In the genomic region with DNA sequence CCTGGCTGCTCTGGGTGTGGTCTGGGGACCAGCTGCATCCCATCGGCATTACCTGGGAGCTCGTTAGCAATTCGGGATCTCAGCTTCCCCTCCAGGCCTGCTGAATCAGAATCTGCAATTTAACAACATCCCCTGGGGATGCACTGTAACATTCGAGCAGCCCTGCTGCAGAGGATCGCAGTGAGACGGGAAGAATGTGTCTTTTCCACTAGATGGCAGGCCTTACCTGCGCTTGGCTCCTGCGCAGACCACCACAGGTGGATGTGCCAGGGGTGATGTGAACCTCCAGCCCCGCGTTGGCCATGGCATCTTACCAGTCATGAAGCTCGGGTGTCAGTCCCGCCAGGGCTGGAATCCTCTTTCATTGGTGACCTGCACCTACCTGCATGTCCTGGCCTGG, we compare ENCODE assay signal across 9 cellular contexts.
A peak's percentile ranks its signal among the peaks of the same experiment; 100 is the strongest.
DNase-seq lines count a peak whose midpoint lies in the region; ATAC-seq and TF ChIP-seq lines count a peak whose summit lies in the region.
"Had no signal": no experiment of that assay in that cellular context is flagged by ENCODE, and none has a peak within 500 bp of the region (broad histone marks: within the 10 kb centered on the region; RNA-seq: fewer than 3 reads in every experiment).

No MANE protein-coding gene starts in this region.

- H3K23ac ChIP-seq in mesendoderm (ENCODE audit: low read length): no peak overlapping the region

- H3K4me1 ChIP-seq in DOHH2 (ENCODE audit: control insufficient read depth, low read length) (no peaks in the 10 kb centered on the region), mesendoderm (ENCODE audit: control insufficient read depth, low read depth, low read length) (no peaks in the 10 kb centered on the region)

- H2AK5ac ChIP-seq in mesendoderm (ENCODE audit: low read length): no peak overlapping the region

- no peak overlapping the region for H3K18ac ChIP-seq in mesendoderm (ENCODE audit: low read length)

- H3K9me2 ChIP-seq in DOHH2 (replicated peaks; ENCODE audit: control insufficient read depth, low read length): no peaks in the 10 kb centered on the region

- no peaks in the 10 kb centered on the region for H3K9me3 ChIP-seq in DOHH2 (ENCODE audit: control insufficient read depth, insufficient read depth, low read length)

- H3K36me3 ChIP-seq in DOHH2 (ENCODE audit: control insufficient read depth, low read length) (no peaks in the 10 kb centered on the region), mesendoderm (ENCODE audit: control insufficient read depth, insufficient read depth, low read length) (no peaks in the 10 kb centered on the region)

- peak; percentile 46 for TF ChIP-seq CTCF in DOHH2 (IDR thresholded peaks at IDR 0.05; ENCODE audit: low read depth, low read length, poor library complexity, severe bottlenecking)

- no peak overlapping the region for H4K8ac ChIP-seq in mesendoderm (ENCODE audit: low read depth, low read length)

- no peak overlapping the region for H2BK5ac ChIP-seq in mesendoderm (ENCODE audit: low read length)

- no peak overlapping the region for H3K27ac ChIP-seq in DOHH2 (ENCODE audit: low read depth, low read length)
- no peak overlapping the region for H3K27ac ChIP-seq in mesendoderm (ENCODE audit: low read depth, low read length)

- no peaks in the 10 kb centered on the region for H3F3A ChIP-seq in DOHH2 (ENCODE audit: control insufficient read depth, insufficient read depth)

- no peak overlapping the region for H3K4me2 ChIP-seq in DOHH2 (ENCODE audit: low read length)
- H3K4me2 ChIP-seq in mesendoderm (ENCODE audit: low read length): no peak overlapping the region

- H3K79me1 ChIP-seq in mesendoderm (ENCODE audit: low read length): no peaks in the 10 kb centered on the region

- DNase-seq in M059J (ENCODE audit: low read depth) (peak; percentile 3), anterior cingulate cortex (lab: John Stamatoyannopoulos, UW) (peak in 32 of 58 donors; percentile 2 to 58 (median 13)), mesendoderm (peak; percentile 80), putamen (ENCODE audit: low spot score) (no peak)
- DNase-seq: stimulated activated CD4-positive, alpha-beta T cell treated with anti-CD3 and anti-CD28 coated beads, Interleukin-4, amount 100 ng/mL, for 4 hours had no signal

- no peak overlapping the region for H2BK15ac ChIP-seq in mesendoderm (replicated peaks; ENCODE audit: low read depth)

- no peak overlapping the region for H3K9ac ChIP-seq in mesendoderm (ENCODE audit: low read length)

- no peak overlapping the region for H3K56ac ChIP-seq in mesendoderm (ENCODE audit: low read length)

- no peak overlapping the region for H2BK120ac ChIP-seq in mesendoderm (ENCODE audit: low read depth, low read length)

- H3K4me3 ChIP-seq in DOHH2 (ENCODE audit: low read length) (no peak overlapping the region), mesendoderm (ENCODE audit: low read length) (no peak overlapping the region)

- H3K27me3 ChIP-seq in DOHH2 (ENCODE audit: control insufficient read depth, low read length) (no peaks in the 10 kb centered on the region), mesendoderm (ENCODE audit: insufficient read depth, low read length, poor library complexity) (no peaks in the 10 kb centered on the region)

- H4K5ac ChIP-seq in mesendoderm (ENCODE audit: low read length): no peak overlapping the region

- H3K79me2 ChIP-seq in DOHH2 (ENCODE audit: control insufficient read depth, low read length): no peaks in the 10 kb centered on the region
- H3K79me2 ChIP-seq in mesendoderm (ENCODE audit: control insufficient read depth, insufficient read depth, low read length): no peaks in the 10 kb centered on the region

- H4K20me1 ChIP-seq in DOHH2 (ENCODE audit: control insufficient read depth, insufficient read depth, low read depth, low read length): no peaks in the 10 kb centered on the region

- no peak overlapping the region for H3K4ac ChIP-seq in mesendoderm (ENCODE audit: low read depth, low read length)

- WGBS in mesendoderm (ENCODE audit: extremely low coverage, insufficient coverage, low lambda C conversion rate): no CpG with 5 or more reads among the region's 12 CpGs

- ATAC-seq in GM18868 (IDR thresholded peaks at IDR 0.05; ENCODE audit: unreplicated experiment): no peak
- ATAC-seq in HG03439 (IDR thresholded peaks at IDR 0.05; ENCODE audit: unreplicated experiment): no peak
- ATAC-seq in esophagus mucosa: no peak
